9 cellular contexts compared by ENCODE assay signal in the genomic region with DNA sequence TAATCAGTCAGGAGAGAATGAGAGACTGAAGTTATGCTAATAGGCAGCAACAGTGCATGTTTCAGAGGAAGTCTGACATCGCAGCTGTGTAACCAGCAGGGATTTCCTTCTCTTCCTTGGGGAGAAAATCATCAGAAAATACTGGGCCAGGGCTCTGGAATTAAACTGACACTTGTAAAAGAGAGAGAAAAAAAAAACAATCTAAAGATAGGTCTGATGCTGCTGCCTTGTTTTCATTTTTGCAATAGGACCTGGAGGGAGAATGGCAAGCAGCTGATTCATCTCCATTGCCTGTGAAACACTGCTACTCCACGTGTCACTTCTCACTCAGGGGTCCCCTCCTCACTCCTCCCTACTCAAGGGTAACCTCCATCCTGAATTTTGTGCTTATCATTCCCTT. TPM values are rescaled to one million over a fixed set of nuclear protein-coding genes. Genes with fewer than 3 reads are reported as not detected.
DNase-seq lines count a peak whose midpoint lies in the region; ATAC-seq lines count a peak whose summit lies in the region.
"Had no signal": no experiment of that assay in that cellular context is flagged by ENCODE, and none has a peak within 500 bp of the region (broad histone marks: within the 10 kb centered on the region; RNA-seq: fewer than 3 reads in every experiment).

No MANE protein-coding gene starts in this region.

- intact Hi-C loops in left ventricle myocardium superior (cut with micrococcal nuclease): loop anchor here (5.0 kb wide), 1 partner anchor 122 kb away; no protein-coding TSS in a partner anchor

- H3K9me3 Mint-ChIP-seq in activated naive CD8-positive, alpha-beta T cell treated with anti-CD3 and anti-CD28 coated beads, Interleukin-2, amount 10 ng/mL, durations not matched to agents 7 days and 5 days: no peaks in the 10 kb centered on the region

- peaks cover 27% of the 10 kb centered on the region for H3K36me3 Mint-ChIP-seq in activated naive CD8-positive, alpha-beta T cell treated with anti-CD3 and anti-CD28 coated beads, Interleukin-2, amount 10 ng/mL, durations not matched to agents 7 days and 5 days

- peak; percentile 45 for DNase-seq in DMS 273 (lab: John Stamatoyannopoulos, UW; ENCODE audit: unreplicated experiment)
- DNase-seq in DMS 273 treated with DMSO at 0.1 percent for 48 hours (lab: John Stamatoyannopoulos, UW): no peak
- DNase-seq in activated naive CD8-positive, alpha-beta T cell treated with anti-CD3 and anti-CD28 coated beads, Interleukin-2, amount 10 ng/mL, durations not matched to agents 7 days and 5 days: no peak
- no peak for DNase-seq in left ventricle myocardium superior
- DNase-seq in superior temporal gyrus (ENCODE audit: extremely low spot score): peak; percentile 46
- no peak for DNase-seq in NK-92 treated with Interleukin-12 subunit alpha and Interleukin-12 subunit beta, amount 100 ng/mL, for 24 hours (lab: John Stamatoyannopoulos, UW)
- DNase-seq: pancreas had no signal

- no peak overlapping the region for H3K4me3 Mint-ChIP-seq in activated naive CD8-positive, alpha-beta T cell treated with anti-CD3 and anti-CD28 coated beads, Interleukin-2, amount 10 ng/mL, durations not matched to agents 7 days and 5 days

- peak overlapping the region; percentile 16 for H3K27ac Mint-ChIP-seq in activated naive CD8-positive, alpha-beta T cell treated with anti-CD3 and anti-CD28 coated beads, Interleukin-2, amount 10 ng/mL, durations not matched to agents 7 days and 5 days

- no peak for ATAC-seq in activated naive CD8-positive, alpha-beta T cell treated with anti-CD3 and anti-CD28 coated beads, Interleukin-2, amount 10 ng/mL, durations not matched to agents 7 days and 5 days (ENCODE audit: low read depth)
- peak; percentile 45 for ATAC-seq in left ventricle myocardium superior
- ATAC-seq in GM18502 (IDR thresholded peaks at IDR 0.05; ENCODE audit: poor library complexity, unreplicated experiment): no peak
- no peak for ATAC-seq in GM21737 (IDR thresholded peaks at IDR 0.05; ENCODE audit: unreplicated experiment)

- POLR2A ChIA-PET in activated naive CD8-positive, alpha-beta T cell treated with anti-CD3 and anti-CD28 coated beads, Interleukin-2, amount 10 ng/mL, durations not matched to agents 7 days and 5 days (lab: Charles Lee): no interaction called here

- H3K27me3 Mint-ChIP-seq in activated naive CD8-positive, alpha-beta T cell treated with anti-CD3 and anti-CD28 coated beads, Interleukin-2, amount 10 ng/mL, durations not matched to agents 7 days and 5 days: no peaks in the 10 kb centered on the region

- H3K4me1 Mint-ChIP-seq in activated naive CD8-positive, alpha-beta T cell treated with anti-CD3 and anti-CD28 coated beads, Interleukin-2, amount 10 ng/mL, durations not matched to agents 7 days and 5 days: peaks cover 16% of the 10 kb centered on the region

RNA-seq across cellular contexts. Expression of a gene that starts 17.7 kb away (rescaled TPM):
- total RNA-seq in activated naive CD8-positive, alpha-beta T cell treated with anti-CD3 and anti-CD28 coated beads, Interleukin-2, amount 10 ng/mL, durations not matched to agents 7 days and 5 days: 1 to 10 TPM; 8.2 to 9.0 TPM
- 104 TPM for total RNA-seq in left ventricle myocardium superior

RNA-seq across cellular contexts. Expression of a gene that starts 47.5 kb away (rescaled TPM):
- 1 to 10 TPM; 6.0 to 7.9 TPM for total RNA-seq in activated naive CD8-positive, alpha-beta T cell treated with anti-CD3 and anti-CD28 coated beads, Interleukin-2, amount 10 ng/mL, durations not matched to agents 7 days and 5 days
- 8.3 TPM for total RNA-seq in left ventricle myocardium superior

RNA-seq across cellular contexts. Expression of a gene that starts 51.0 kb away (rescaled TPM):
- 10 to 100 TPM; 73.3 to 73.4 TPM for total RNA-seq in activated naive CD8-positive, alpha-beta T cell treated with anti-CD3 and anti-CD28 coated beads, Interleukin-2, amount 10 ng/mL, durations not matched to agents 7 days and 5 days
- total RNA-seq in left ventricle myocardium superior: 31.5 TPM

Comparison
In these comparisons a context has a peak if more than half of its experiments do, and no peak if none do; other contexts are left out.
1. DNase-seq: peak in DMS 273 (single experiment) and superior temporal gyrus (single experiment); none in DMS 273 treated with DMSO at 0.1 percent for 48 hours (single experiment), activated naive CD8-positive, alpha-beta T cell treated with anti-CD3 and anti-CD28 coated beads, Interleukin-2, amount 10 ng/mL, durations not matched to agents 7 days and 5 days (single experiment), left ventricle myocardium superior (single experiment) and NK-92 treated with Interleukin-12 subunit alpha and Interleukin-12 subunit beta, amount 100 ng/mL, for 24 hours (single experiment).
2. RNA of a gene that starts 17.7 kb away (total RNA-seq): 104 TPM in left ventricle myocardium superior (single experiment); 8.2 to 9.0 TPM in activated naive CD8-positive, alpha-beta T cell treated with anti-CD3 and anti-CD28 coated beads, Interleukin-2, amount 10 ng/mL, durations not matched to agents 7 days and 5 days; every median in the first group is over 10 times any median in the second.